In genomic region chr4:2891294-2891693, GRCh38 we compare ENCODE assay signal across 10 cellular contexts. TPM values are rescaled to one million over a fixed set of nuclear protein-coding genes. Genes with fewer than 3 reads are reported as not detected.
DNase-seq lines count a peak whose midpoint lies in the region; ATAC-seq and TF ChIP-seq lines count a peak whose summit lies in the region.
"Had no signal": no experiment of that assay in that cellular context is flagged by ENCODE, and none has a peak within 500 bp of the region (broad histone marks: within the 10 kb centered on the region; RNA-seq: fewer than 3 reads in every experiment).

No MANE protein-coding gene starts in this region.

- H3K27me3 ChIP-seq in adipocyte (replicated peaks; ENCODE audit: control insufficient read depth, insufficient read depth, low read length): no peaks in the 10 kb centered on the region
- no peaks in the 10 kb centered on the region for H3K27me3 ChIP-seq in aorta (ENCODE audit: control insufficient read depth in 1 of 2, insufficient read depth in 2 of 2, low read length in 1 of 2)
- no peaks in the 10 kb centered on the region for H3K27me3 ChIP-seq in left lung
- H3K27me3 ChIP-seq: cardiac muscle cell had no signal

- H3K36me3 Mint-ChIP-seq in T-helper 2 cell treated with Interferon-gamma antibody and Interleukin-4, amounts not matched to agents 5 μg/mL and 100 μg/mL, for 36 hours (ENCODE audit: low read depth): peaks cover 31% of the 10 kb centered on the region

- H3K9me3 Mint-ChIP-seq in T-helper 2 cell treated with Interferon-gamma antibody and Interleukin-4, amounts not matched to agents 5 μg/mL and 100 μg/mL, for 36 hours: no peaks in the 10 kb centered on the region
- H3K9me3 Mint-ChIP-seq in stimulated activated naive CD8-positive, alpha-beta T cell treated with anti-CD3 and anti-CD28 coated beads, Interleukin-15, amount 100 ng/mL, for 72 hours: no peaks in the 10 kb centered on the region

- H3K9ac ChIP-seq in adipocyte (ENCODE audit: low read length): peak overlapping the region; percentile 53

- H3K27ac ChIP-seq in aorta (ENCODE audit: low read depth in 1 of 2, low read length in 2 of 2): no peak overlapping the region
- no peak overlapping the region for H3K27ac ChIP-seq in left lung
- H3K27ac ChIP-seq: cardiac muscle cell had no signal

- peaks cover 1% of the 10 kb centered on the region for H3K4me1 Mint-ChIP-seq in T-helper 2 cell treated with Interferon-gamma antibody and Interleukin-4, amounts not matched to agents 5 μg/mL and 100 μg/mL, for 36 hours (ENCODE audit: low read depth)
- H3K4me1 Mint-ChIP-seq in stimulated activated naive CD8-positive, alpha-beta T cell treated with anti-CD3 and anti-CD28 coated beads, Interleukin-15, amount 100 ng/mL, for 72 hours: no peaks in the 10 kb centered on the region

- DNase-seq in T-helper 2 cell treated with Interferon-gamma antibody and Interleukin-4, amounts not matched to agents 5 μg/mL and 100 μg/mL, for 36 hours (ENCODE audit: low spot score): no peak
- DNase-seq in T-helper 2 cell (no peak), adipocyte (ENCODE audit: low read depth) (peak; percentile 63), hepatic stellate cell (ENCODE audit: low spot score) (peak; percentile 59), aorta (no peak), left lung (no peak)
- no peak for DNase-seq in stimulated activated naive CD8-positive, alpha-beta T cell treated with anti-CD3 and anti-CD28 coated beads, Interleukin-15, amount 100 ng/mL, for 72 hours
- DNase-seq: NCI-H1105 had no signal

- H3K9me3 ChIP-seq in adipocyte (ENCODE audit: control insufficient read depth, low read length): no peaks in the 10 kb centered on the region
- no peaks in the 10 kb centered on the region for H3K9me3 ChIP-seq in aorta (ENCODE audit: control insufficient read depth, low read length)
- H3K9me3 ChIP-seq in left lung: no peaks in the 10 kb centered on the region

- WGBS in aorta, 2 donors: 61 to 65% methylated on average over 5 of the region's 5 CpGs

- TF ChIP-seq CTCF in left lung (IDR thresholded peaks at IDR 0.05): no peak

- no peaks in the 10 kb centered on the region for H3K27me3 Mint-ChIP-seq in T-helper 2 cell treated with Interferon-gamma antibody and Interleukin-4, amounts not matched to agents 5 μg/mL and 100 μg/mL, for 36 hours (ENCODE audit: low read depth)
- H3K27me3 Mint-ChIP-seq in stimulated activated naive CD8-positive, alpha-beta T cell treated with anti-CD3 and anti-CD28 coated beads, Interleukin-15, amount 100 ng/mL, for 72 hours: no peaks in the 10 kb centered on the region

- H3K4me1 ChIP-seq in adipocyte (ENCODE audit: control insufficient read depth, insufficient read depth, low read length) (peaks cover 40% of the 10 kb centered on the region), aorta (ENCODE audit: control insufficient read depth in 1 of 2, insufficient read depth in 2 of 2, low read length in 2 of 2) (no peaks in the 10 kb centered on the region), left lung (peaks cover 0 to 15% of the 10 kb centered on the region in 2 donors)

- peak overlapping the region; percentile 1 for H3K4me3 ChIP-seq in adipocyte (ENCODE audit: low read length)
- H3K4me3 ChIP-seq in aorta (ENCODE audit: low read length in 2 of 2): no peak overlapping the region
- H3K4me3 ChIP-seq in left lung: no peak overlapping the region
- H3K4me3 ChIP-seq: cardiac muscle cell had no signal

- intact Hi-C loops in aorta (cut with DNase I) (no loop called here), left lung (cut with DNase I) (no loop called here)

- H3K4me3 Mint-ChIP-seq in T-helper 2 cell treated with Interferon-gamma antibody and Interleukin-4, amounts not matched to agents 5 μg/mL and 100 μg/mL, for 36 hours: no peak overlapping the region
- H3K4me3 Mint-ChIP-seq in stimulated activated naive CD8-positive, alpha-beta T cell treated with anti-CD3 and anti-CD28 coated beads, Interleukin-15, amount 100 ng/mL, for 72 hours: no peak overlapping the region

- peaks cover 27% of the 10 kb centered on the region for H3K36me3 ChIP-seq in adipocyte (ENCODE audit: control insufficient read depth, insufficient read depth, low read length, severe bottlenecking)
- H3K36me3 ChIP-seq in aorta (ENCODE audit: control insufficient read depth in 1 of 2, insufficient read depth in 2 of 2, low read length in 1 of 2): peaks cover 0 to 6% of the 10 kb centered on the region in 2 donors
- peaks cover 0 to 44% of the 10 kb centered on the region in 2 donors for H3K36me3 ChIP-seq in left lung

- peak overlapping the region; percentile 16 for H3K27ac Mint-ChIP-seq in T-helper 2 cell treated with Interferon-gamma antibody and Interleukin-4, amounts not matched to agents 5 μg/mL and 100 μg/mL, for 36 hours
- peak overlapping the region; percentile 24 to 80 for H3K27ac Mint-ChIP-seq in stimulated activated naive CD8-positive, alpha-beta T cell treated with anti-CD3 and anti-CD28 coated beads, Interleukin-15, amount 100 ng/mL, for 72 hours

- no peak for ATAC-seq in stimulated activated naive CD8-positive, alpha-beta T cell treated with anti-CD3 and anti-CD28 coated beads, Interleukin-15, amount 100 ng/mL, for 72 hours
- ATAC-seq in aorta (ENCODE audit: low FRiP score) (no peak), left lung (no peak), HG03469 (IDR thresholded peaks at IDR 0.05; ENCODE audit: unreplicated experiment) (no peak)

RNA-seq across cellular contexts. Expression of gene ADD1, which starts 47.6 kb away (rescaled TPM):
- total RNA-seq in aorta (100 to 1,000 TPM; 305 to 351 TPM), left lung (100 to 1,000 TPM; 262 to 265 TPM)
- polyA plus RNA-seq in aorta: 100 to 1,000 TPM in 1 of 2 donors, 10 to 100 TPM in 1; 98.3 to 263 TPM

Comparison
In these comparisons a context has a peak if more than half of its experiments do, and no peak if none do; other contexts are left out.
1. DNase-seq: peak in adipocyte (single experiment) and hepatic stellate cell (single experiment); none in T-helper 2 cell treated with Interferon-gamma antibody and Interleukin-4, amounts not matched to agents 5 μg/mL and 100 μg/mL, for 36 hours (single experiment), T-helper 2 cell (0 of 5), stimulated activated naive CD8-positive, alpha-beta T cell treated with anti-CD3 and anti-CD28 coated beads, Interleukin-15, amount 100 ng/mL, for 72 hours (0 of 2), aorta (0 of 2) and left lung (0 of 2).